In genomic region chr5:134523543-134524136, GRCh38 we compare ENCODE assay signal across 8 cellular contexts. TPM values are rescaled to one million over a fixed set of nuclear protein-coding genes. Genes with fewer than 3 reads are reported as not detected.
DNase-seq lines count a peak whose midpoint lies in the region; ATAC-seq and TF ChIP-seq lines count a peak whose summit lies in the region.

No MANE protein-coding gene starts in this region.

- H3K4me3 ChIP-seq in heart right ventricle, result peak overlapping the region; percentile 66 to 99 (median 90)
- no peak overlapping the region for H3K4me3 ChIP-seq in body of pancreas
- peak overlapping the region; percentile 62 to 80 for H3K4me3 ChIP-seq in uterus

- H3K9me3 Mint-ChIP-seq in memory B cell, result no peaks in the 10 kb centered on the region

- 35 to 39% methylated on average over 8 of the region's 8 CpGs for WGBS in heart right ventricle, 2 donors
- WGBS in body of pancreas, 2 donors, result 22 to 26% methylated on average over 8 of the region's 8 CpGs

- H3K27me3 ChIP-seq in heart right ventricle (no peaks in the 10 kb centered on the region), body of pancreas (no peaks in the 10 kb centered on the region), uterus (no peaks in the 10 kb centered on the region)

- no peak for TF ChIP-seq POLR2A in body of pancreas (IDR thresholded peaks at IDR 0.05)
- no peak for TF ChIP-seq POLR2A in uterus (IDR thresholded peaks at IDR 0.05)

- H3K36me3 ChIP-seq in heart right ventricle (no peaks in the 10 kb centered on the region), body of pancreas (replicated peaks in 1 of 2; ENCODE audit: insufficient read depth in 1 of 2, low read depth in 2 of 2) (no peaks in the 10 kb centered on the region), uterus (no peaks in the 10 kb centered on the region)

- ATAC-seq in heart right ventricle (no peak), Right ventricle myocardium inferior (no peak), body of pancreas (no peak), memory B cell (ENCODE audit: low read depth) (no peak), GM19463 (IDR thresholded peaks at IDR 0.05; ENCODE audit: unreplicated experiment) (no peak)

- H3K9me3 ChIP-seq in heart right ventricle (no peaks in the 10 kb centered on the region), body of pancreas (no peaks in the 10 kb centered on the region), uterus (no peaks in the 10 kb centered on the region)

- peak overlapping the region; percentile 97 for H3K27ac Mint-ChIP-seq in memory B cell

- no peak for DNase-seq in heart right ventricle
- no peak for DNase-seq in Right ventricle myocardium inferior (ENCODE audit: missing footprints)
- no peak for DNase-seq in body of pancreas
- DNase-seq in memory B cell (ENCODE audit: low spot score in 2 of 2), result no peak
- no peak for DNase-seq in uterus
- no peak for DNase-seq in cortex of kidney (lab: John Stamatoyannopoulos, UW)
- DNase-seq in effector CD4-positive, alpha-beta T cell, result no peak

- peak overlapping the region; percentile 96 to 100 (median 98) for H3K27ac ChIP-seq in heart right ventricle
- peak overlapping the region; percentile 96 to 100 (median 98) for H3K27ac ChIP-seq in body of pancreas
- H3K27ac ChIP-seq in uterus, result peak overlapping the region; percentile 93 to 97

- H3K4me1 Mint-ChIP-seq in memory B cell, result peaks cover 20% of the 10 kb centered on the region

- intact Hi-C loops in heart right ventricle (cut with DNase I) (loop anchor here in 7 of 10 donors (1.0 to 10.0 kb wide), 11 partner anchors 17 to 153 kb away; partner anchors contain the start of genes CDKN2AIPNL (in 2 of the 7) and UBE2B (in 1 of the 7)), Right ventricle myocardium inferior (cut with DNase I) (loop anchor here (1.0 to 2.0 kb wide), 2 partner anchors 17 to 57 kb away; no protein-coding TSS in a partner anchor), body of pancreas (cut with DNase I) (no loop called here), uterus (cut with DNase I; ENCODE audit: low total_unique reads) (loop anchor here (2.0 to 5.0 kb wide), 2 partner anchors 57 to 151 kb away; partner anchors contain the start of gene UBE2B)

- H3K27me3 Mint-ChIP-seq in memory B cell, result no peaks in the 10 kb centered on the region

- no peaks in the 10 kb centered on the region for H3K36me3 Mint-ChIP-seq in memory B cell

- H3K4me3 Mint-ChIP-seq in memory B cell, result peak overlapping the region; percentile 97

- TF ChIP-seq CTCF in heart right ventricle (IDR thresholded peaks at IDR 0.05), result no peak
- no peak for TF ChIP-seq CTCF in body of pancreas (IDR thresholded peaks at IDR 0.05)
- peak in 1 of 4 experiments; percentile 9 for TF ChIP-seq CTCF in uterus (IDR thresholded peaks at IDR 0.05)

- H3K4me1 ChIP-seq in heart right ventricle (peaks cover 5 to 33% (median 17%) of the 10 kb centered on the region in 9 donors), body of pancreas (peaks cover 41% of the 10 kb centered on the region), uterus (no peaks in the 10 kb centered on the region)

RNA-seq across cellular contexts. Expression of gene JADE2, which starts 1.8 kb away (rescaled TPM):
- total RNA-seq in heart right ventricle (10 to 100 TPM; 17.9 to 38.5 (median 25.2) TPM), Right ventricle myocardium inferior (24.6 TPM), body of pancreas (10 to 100 TPM; 28.0 to 41.0 TPM), uterus (10 to 100 TPM; 15.8 to 95.8 (median 16.7) TPM)
- polyA plus RNA-seq in heart right ventricle, result 1 to 10 TPM; 5.4 to 7.9 TPM

Comparison
In these comparisons a context has a peak if more than half of its experiments do, and no peak if none do; other contexts are left out.
1. H3K4me3 ChIP-seq: peak in heart right ventricle (10 of 10) and uterus (2 of 2); none in body of pancreas (0 of 2).
2. Peak in every context shown above with its lines, with median percentiles within 50 percentile points of each other: H3K27ac ChIP-seq.